ENCODE assay signal across 1 cellular context in the genomic region with DNA sequence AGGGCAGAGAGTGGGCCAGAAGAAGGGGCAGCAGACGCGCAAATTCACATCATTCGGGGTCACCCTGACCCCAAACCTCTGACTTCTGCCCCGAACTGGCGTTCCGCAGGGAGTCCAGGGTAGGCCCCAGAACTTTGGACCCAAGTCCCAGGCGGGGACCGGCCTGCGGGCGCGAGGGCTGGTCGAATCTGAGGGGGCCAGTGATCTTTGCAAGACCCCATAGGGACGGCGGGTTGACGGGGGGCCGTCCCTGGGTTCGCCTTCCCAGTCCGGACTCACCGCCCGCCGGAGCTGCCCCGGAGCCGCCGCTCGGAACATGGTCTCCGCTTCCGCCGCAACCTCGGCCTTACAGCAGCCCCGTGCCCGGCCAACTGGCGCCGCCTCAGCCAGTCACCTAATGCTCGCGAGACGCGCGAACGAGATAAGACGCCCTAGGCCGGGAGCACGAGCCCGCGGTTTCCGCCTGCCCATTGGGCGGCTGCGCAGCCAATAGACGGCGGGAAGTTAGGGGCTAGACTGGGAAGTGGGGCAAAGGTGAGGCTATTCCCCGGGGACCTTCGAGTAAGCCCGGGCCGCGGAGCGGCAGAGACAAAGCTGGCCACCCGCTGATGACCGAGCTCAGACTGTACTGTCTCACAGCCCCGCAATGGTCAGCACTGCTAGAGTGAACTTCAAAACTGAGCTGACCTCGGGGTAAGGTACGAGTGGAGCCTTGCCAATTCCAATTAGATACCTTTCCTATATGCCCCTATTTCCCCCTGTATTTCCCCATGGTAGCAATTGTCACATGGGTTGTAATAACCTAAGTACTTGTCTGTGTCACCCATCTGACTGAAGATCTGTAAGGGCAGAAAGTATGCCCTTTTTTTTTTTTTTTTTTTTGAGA.
TF ChIP-seq lines count a peak whose summit lies in the region.

A gene (minus strand): TSS at position 399 of the 886 bp plus-strand sequence. CDS start 81 bp downstream, at position 318.

TF ChIP-seq in HepG2, 621 proteins besides CTCF, POLR2A, EP300 and RAD21 (continued from another document and continues in another):
- TF ChIP-seq, protein P1, sequence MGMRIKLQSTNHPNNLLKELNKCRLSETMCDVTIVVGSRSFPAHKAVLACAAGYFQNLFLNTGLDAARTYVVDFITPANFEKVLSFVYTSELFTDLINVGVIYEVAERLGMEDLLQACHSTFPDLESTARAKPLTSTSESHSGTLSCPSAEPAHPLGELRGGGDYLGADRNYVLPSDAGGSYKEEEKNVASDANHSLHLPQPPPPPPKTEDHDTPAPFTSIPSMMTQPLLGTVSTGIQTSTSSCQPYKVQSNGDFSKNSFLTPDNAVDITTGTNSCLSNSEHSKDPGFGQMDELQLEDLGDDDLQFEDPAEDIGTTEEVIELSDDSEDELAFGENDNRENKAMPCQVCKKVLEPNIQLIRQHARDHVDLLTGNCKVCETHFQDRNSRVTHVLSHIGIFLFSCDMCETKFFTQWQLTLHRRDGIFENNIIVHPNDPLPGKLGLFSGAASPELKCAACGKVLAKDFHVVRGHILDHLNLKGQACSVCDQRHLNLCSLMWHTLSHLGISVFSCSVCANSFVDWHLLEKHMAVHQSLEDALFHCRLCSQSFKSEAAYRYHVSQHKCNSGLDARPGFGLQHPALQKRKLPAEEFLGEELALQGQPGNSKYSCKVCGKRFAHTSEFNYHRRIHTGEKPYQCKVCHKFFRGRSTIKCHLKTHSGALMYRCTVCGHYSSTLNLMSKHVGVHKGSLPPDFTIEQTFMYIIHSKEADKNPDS (CRISPR knock-in tag; IDR thresholded peaks at IDR 0.05) = no peak
- peak; percentile 85 for TF ChIP-seq GABPB1 (CRISPR knock-in tag; IDR thresholded peaks at IDR 0.05)
- no peak; the same call in 1 of the 2 replicates for TF ChIP-seq ZFP90 (CRISPR knock-in tag; IDR thresholded peaks at IDR 0.05; ENCODE audit: borderline replicate concordance)
- peak; percentile 87; the same call in 1 of the 2 replicates for TF ChIP-seq ARHGAP35 (CRISPR knock-in tag; IDR thresholded peaks at IDR 0.05; ENCODE audit: borderline replicate concordance)
- peak; percentile 96 for TF ChIP-seq ERF (CRISPR knock-in tag; IDR thresholded peaks at IDR 0.05)
- peak; percentile 45; the same call in 1 of the 2 replicates for TF ChIP-seq ZMYM3 (CRISPR knock-in tag; IDR thresholded peaks at IDR 0.05)
- TF ChIP-seq, protein P2, sequence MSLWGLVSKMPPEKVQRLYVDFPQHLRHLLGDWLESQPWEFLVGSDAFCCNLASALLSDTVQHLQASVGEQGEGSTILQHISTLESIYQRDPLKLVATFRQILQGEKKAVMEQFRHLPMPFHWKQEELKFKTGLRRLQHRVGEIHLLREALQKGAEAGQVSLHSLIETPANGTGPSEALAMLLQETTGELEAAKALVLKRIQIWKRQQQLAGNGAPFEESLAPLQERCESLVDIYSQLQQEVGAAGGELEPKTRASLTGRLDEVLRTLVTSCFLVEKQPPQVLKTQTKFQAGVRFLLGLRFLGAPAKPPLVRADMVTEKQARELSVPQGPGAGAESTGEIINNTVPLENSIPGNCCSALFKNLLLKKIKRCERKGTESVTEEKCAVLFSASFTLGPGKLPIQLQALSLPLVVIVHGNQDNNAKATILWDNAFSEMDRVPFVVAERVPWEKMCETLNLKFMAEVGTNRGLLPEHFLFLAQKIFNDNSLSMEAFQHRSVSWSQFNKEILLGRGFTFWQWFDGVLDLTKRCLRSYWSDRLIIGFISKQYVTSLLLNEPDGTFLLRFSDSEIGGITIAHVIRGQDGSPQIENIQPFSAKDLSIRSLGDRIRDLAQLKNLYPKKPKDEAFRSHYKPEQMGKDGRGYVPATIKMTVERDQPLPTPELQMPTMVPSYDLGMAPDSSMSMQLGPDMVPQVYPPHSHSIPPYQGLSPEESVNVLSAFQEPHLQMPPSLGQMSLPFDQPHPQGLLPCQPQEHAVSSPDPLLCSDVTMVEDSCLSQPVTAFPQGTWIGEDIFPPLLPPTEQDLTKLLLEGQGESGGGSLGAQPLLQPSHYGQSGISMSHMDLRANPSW (CRISPR knock-in tag; IDR thresholded peaks at IDR 0.05; ENCODE audit: borderline replicate concordance) = no peak; the same call in 1 of the 2 replicates
- peak; percentile 98 for TF ChIP-seq KDM5B (CRISPR knock-in tag; IDR thresholded peaks at IDR 0.05; ENCODE audit: borderline replicate concordance)
- TF ChIP-seq, protein P3, sequence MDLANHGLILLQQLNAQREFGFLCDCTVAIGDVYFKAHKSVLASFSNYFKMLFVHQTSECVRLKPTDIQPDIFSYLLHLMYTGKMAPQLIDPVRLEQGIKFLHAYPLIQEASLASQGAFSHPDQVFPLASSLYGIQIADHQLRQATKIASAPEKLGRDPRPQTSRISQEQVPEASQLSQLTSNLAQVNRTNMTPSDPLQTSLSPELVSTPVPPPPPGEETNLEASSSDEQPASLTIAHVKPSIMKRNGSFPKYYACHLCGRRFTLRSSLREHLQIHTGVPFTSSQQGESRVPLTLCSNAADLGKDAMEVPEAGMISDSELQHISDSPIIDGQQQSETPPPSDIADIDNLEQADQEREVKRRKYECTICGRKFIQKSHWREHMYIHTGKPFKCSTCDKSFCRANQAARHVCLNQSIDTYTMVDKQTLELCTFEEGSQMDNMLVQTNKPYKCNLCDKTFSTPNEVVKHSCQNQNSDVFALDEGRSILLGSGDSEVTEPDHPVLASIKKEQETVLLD (CRISPR knock-in tag; IDR thresholded peaks at IDR 0.05; ENCODE audit: low read depth) = peak; percentile 67
- TF ChIP-seq ZNF17 (CRISPR knock-in tag; IDR thresholded peaks at IDR 0.05) = no peak
- TF ChIP-seq TMF1 (CRISPR knock-in tag; IDR thresholded peaks at IDR 0.05; ENCODE audit: low read depth) = 0 out of 2 replicates have a peak, but pooled peaks have one; percentile 57
- TF ChIP-seq, protein P4, sequence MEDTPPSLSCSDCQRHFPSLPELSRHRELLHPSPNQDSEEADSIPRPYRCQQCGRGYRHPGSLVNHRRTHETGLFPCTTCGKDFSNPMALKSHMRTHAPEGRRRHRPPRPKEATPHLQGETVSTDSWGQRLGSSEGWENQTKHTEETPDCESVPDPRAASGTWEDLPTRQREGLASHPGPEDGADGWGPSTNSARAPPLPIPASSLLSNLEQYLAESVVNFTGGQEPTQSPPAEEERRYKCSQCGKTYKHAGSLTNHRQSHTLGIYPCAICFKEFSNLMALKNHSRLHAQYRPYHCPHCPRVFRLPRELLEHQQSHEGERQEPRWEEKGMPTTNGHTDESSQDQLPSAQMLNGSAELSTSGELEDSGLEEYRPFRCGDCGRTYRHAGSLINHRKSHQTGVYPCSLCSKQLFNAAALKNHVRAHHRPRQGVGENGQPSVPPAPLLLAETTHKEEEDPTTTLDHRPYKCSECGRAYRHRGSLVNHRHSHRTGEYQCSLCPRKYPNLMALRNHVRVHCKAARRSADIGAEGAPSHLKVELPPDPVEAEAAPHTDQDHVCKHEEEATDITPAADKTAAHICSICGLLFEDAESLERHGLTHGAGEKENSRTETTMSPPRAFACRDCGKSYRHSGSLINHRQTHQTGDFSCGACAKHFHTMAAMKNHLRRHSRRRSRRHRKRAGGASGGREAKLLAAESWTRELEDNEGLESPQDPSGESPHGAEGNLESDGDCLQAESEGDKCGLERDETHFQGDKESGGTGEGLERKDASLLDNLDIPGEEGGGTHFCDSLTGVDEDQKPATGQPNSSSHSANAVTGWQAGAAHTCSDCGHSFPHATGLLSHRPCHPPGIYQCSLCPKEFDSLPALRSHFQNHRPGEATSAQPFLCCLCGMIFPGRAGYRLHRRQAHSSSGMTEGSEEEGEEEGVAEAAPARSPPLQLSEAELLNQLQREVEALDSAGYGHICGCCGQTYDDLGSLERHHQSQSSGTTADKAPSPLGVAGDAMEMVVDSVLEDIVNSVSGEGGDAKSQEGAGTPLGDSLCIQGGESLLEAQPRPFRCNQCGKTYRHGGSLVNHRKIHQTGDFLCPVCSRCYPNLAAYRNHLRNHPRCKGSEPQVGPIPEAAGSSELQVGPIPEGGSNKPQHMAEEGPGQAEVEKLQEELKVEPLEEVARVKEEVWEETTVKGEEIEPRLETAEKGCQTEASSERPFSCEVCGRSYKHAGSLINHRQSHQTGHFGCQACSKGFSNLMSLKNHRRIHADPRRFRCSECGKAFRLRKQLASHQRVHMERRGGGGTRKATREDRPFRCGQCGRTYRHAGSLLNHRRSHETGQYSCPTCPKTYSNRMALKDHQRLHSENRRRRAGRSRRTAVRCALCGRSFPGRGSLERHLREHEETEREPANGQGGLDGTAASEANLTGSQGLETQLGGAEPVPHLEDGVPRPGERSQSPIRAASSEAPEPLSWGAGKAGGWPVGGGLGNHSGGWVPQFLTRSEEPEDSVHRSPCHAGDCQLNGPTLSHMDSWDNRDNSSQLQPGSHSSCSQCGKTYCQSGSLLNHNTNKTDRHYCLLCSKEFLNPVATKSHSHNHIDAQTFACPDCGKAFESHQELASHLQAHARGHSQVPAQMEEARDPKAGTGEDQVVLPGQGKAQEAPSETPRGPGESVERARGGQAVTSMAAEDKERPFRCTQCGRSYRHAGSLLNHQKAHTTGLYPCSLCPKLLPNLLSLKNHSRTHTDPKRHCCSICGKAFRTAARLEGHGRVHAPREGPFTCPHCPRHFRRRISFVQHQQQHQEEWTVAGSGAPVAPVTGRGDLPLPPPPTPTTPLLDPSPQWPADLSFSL (CRISPR knock-in tag; IDR thresholded peaks at IDR 0.05) = no peak
- TF ChIP-seq, protein P5, sequence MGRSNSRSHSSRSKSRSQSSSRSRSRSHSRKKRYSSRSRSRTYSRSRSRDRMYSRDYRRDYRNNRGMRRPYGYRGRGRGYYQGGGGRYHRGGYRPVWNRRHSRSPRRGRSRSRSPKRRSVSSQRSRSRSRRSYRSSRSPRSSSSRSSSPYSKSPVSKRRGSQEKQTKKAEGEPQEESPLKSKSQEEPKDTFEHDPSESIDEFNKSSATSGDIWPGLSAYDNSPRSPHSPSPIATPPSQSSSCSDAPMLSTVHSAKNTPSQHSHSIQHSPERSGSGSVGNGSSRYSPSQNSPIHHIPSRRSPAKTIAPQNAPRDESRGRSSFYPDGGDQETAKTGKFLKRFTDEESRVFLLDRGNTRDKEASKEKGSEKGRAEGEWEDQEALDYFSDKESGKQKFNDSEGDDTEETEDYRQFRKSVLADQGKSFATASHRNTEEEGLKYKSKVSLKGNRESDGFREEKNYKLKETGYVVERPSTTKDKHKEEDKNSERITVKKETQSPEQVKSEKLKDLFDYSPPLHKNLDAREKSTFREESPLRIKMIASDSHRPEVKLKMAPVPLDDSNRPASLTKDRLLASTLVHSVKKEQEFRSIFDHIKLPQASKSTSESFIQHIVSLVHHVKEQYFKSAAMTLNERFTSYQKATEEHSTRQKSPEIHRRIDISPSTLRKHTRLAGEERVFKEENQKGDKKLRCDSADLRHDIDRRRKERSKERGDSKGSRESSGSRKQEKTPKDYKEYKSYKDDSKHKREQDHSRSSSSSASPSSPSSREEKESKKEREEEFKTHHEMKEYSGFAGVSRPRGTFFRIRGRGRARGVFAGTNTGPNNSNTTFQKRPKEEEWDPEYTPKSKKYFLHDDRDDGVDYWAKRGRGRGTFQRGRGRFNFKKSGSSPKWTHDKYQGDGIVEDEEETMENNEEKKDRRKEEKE (IDR thresholded peaks at IDR 0.05) = no peak
- TF ChIP-seq, protein P6, sequence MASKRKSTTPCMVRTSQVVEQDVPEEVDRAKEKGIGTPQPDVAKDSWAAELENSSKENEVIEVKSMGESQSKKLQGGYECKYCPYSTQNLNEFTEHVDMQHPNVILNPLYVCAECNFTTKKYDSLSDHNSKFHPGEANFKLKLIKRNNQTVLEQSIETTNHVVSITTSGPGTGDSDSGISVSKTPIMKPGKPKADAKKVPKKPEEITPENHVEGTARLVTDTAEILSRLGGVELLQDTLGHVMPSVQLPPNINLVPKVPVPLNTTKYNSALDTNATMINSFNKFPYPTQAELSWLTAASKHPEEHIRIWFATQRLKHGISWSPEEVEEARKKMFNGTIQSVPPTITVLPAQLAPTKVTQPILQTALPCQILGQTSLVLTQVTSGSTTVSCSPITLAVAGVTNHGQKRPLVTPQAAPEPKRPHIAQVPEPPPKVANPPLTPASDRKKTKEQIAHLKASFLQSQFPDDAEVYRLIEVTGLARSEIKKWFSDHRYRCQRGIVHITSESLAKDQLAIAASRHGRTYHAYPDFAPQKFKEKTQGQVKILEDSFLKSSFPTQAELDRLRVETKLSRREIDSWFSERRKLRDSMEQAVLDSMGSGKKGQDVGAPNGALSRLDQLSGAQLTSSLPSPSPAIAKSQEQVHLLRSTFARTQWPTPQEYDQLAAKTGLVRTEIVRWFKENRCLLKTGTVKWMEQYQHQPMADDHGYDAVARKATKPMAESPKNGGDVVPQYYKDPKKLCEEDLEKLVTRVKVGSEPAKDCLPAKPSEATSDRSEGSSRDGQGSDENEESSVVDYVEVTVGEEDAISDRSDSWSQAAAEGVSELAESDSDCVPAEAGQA (IDR thresholded peaks at IDR 0.05; ENCODE audit: low read depth) = 0 out of 2 replicates have a peak, but pooled peaks have one; percentile 9
- TF ChIP-seq, protein P6 (CRISPR knock-in tag; IDR thresholded peaks at IDR 0.05; ENCODE audit: borderline replicate concordance) = no peak
- peak; percentile 88; the same call in 1 of the 2 replicates for TF ChIP-seq ZBTB38 (CRISPR knock-in tag; IDR thresholded peaks at IDR 0.05)
- peak; percentile 86 for TF ChIP-seq ARNTL (CRISPR knock-in tag; IDR thresholded peaks at IDR 0.05)
- peak; percentile 84 for TF ChIP-seq ZNF350 (CRISPR knock-in tag; IDR thresholded peaks at IDR 0.05; ENCODE audit: borderline replicate concordance, low read depth)
- no peak; the same call in 1 of the 2 replicates for TF ChIP-seq DPF2 (CRISPR knock-in tag; IDR thresholded peaks at IDR 0.05; ENCODE audit: borderline replicate concordance, low read depth)
- no peak for TF ChIP-seq CENPT (CRISPR knock-in tag; IDR thresholded peaks at IDR 0.05; ENCODE audit: low read depth)
- TF ChIP-seq GATAD1 (CRISPR knock-in tag; IDR thresholded peaks at IDR 0.05) = peak; percentile 83
